2 cellular contexts compared by ENCODE assay signal in the genomic region with DNA sequence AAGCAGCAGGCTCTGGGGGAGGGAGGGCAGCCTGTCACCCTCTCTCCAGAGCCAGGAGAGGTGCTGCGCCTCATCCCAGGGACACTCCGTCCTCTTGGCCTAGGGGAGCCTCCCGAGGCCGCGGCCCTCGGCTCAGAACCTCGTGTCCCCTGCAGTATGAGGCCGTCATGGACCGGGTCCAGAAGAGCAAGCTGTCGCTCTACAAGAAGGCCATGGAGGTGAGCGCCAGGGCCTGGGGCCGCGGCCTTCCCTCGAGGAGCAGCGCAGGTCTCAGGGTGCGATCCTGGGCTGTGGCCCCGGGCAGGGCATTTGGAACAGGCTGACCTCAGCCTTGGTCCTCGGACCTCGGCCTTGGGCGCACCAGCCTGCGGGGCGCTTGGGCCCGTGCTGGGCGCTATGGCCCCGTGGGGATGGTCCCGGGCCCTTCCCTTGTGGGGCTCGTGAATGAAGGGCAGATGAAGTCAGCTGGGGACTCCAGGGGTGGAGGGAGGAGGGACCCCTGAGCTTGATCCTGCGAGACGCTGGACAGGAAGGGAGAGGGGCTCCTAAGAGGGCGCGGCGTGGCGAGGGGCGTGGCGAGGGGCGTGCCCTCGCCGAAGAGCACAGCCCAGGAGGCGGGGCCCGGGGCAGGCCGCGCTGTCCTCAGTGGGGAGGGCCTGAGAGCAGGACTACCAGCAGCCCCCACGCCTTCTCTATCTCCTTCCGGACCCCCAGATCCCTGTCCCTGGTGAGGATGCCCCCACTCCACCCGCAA.
TF ChIP-seq lines count a peak whose summit lies in the region.

No MANE protein-coding gene starts in this region.

TF ChIP-seq in SK-N-SH, 30 proteins besides CTCF, POLR2A, EP300 and RAD21 (continued from another document):
- TF ChIP-seq, protein P1, sequence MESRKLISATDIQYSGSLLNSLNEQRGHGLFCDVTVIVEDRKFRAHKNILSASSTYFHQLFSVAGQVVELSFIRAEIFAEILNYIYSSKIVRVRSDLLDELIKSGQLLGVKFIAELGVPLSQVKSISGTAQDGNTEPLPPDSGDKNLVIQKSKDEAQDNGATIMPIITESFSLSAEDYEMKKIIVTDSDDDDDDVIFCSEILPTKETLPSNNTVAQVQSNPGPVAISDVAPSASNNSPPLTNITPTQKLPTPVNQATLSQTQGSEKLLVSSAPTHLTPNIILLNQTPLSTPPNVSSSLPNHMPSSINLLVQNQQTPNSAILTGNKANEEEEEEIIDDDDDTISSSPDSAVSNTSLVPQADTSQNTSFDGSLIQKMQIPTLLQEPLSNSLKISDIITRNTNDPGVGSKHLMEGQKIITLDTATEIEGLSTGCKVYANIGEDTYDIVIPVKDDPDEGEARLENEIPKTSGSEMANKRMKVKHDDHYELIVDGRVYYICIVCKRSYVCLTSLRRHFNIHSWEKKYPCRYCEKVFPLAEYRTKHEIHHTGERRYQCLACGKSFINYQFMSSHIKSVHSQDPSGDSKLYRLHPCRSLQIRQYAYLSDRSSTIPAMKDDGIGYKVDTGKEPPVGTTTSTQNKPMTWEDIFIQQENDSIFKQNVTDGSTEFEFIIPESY (IDR thresholded peaks at IDR 0.05; ENCODE audit: borderline replicate concordance, low read depth), result no peak
- TF ChIP-seq MEF2A (IDR thresholded peaks at IDR 0.05; ENCODE audit: borderline replicate concordance, low read depth) (no peak), NRF1 (IDR thresholded peaks at IDR 0.05; ENCODE audit: low read depth, low read length) (no peak), RFX5 (IDR thresholded peaks at IDR 0.05; ENCODE audit: low read length) (no peak), MXI1 (IDR thresholded peaks at IDR 0.05; ENCODE audit: low read depth, low read length) (no peak), FOXJ3 (CRISPR knock-in tag; IDR thresholded peaks at IDR 0.05) (no peak), TCF12 (IDR thresholded peaks at IDR 0.05) (no peak), SMC3 (IDR thresholded peaks at IDR 0.05; ENCODE audit: low read depth, low read length) (no peak), USF2 (IDR thresholded peaks at IDR 0.05; ENCODE audit: borderline replicate concordance, low read depth, low read length) (no peak), FOSL2 (IDR thresholded peaks at IDR 0.05; ENCODE audit: borderline replicate concordance, low read depth) (no peak), JUND (IDR thresholded peaks at IDR 0.05) (no peak), EZH2phosphoT487 (IDR thresholded peaks at IDR 0.05; ENCODE audit: borderline replicate concordance, low read depth) (no peak), FOXM1 (IDR thresholded peaks at IDR 0.05; ENCODE audit: low read depth) (no peak)
- TF ChIP-seq, protein P2, sequence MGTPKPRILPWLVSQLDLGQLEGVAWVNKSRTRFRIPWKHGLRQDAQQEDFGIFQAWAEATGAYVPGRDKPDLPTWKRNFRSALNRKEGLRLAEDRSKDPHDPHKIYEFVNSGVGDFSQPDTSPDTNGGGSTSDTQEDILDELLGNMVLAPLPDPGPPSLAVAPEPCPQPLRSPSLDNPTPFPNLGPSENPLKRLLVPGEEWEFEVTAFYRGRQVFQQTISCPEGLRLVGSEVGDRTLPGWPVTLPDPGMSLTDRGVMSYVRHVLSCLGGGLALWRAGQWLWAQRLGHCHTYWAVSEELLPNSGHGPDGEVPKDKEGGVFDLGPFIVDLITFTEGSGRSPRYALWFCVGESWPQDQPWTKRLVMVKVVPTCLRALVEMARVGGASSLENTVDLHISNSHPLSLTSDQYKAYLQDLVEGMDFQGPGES (IDR thresholded peaks at IDR 0.05; ENCODE audit: low read depth, low read length), result no peak
- TF ChIP-seq, protein P3, sequence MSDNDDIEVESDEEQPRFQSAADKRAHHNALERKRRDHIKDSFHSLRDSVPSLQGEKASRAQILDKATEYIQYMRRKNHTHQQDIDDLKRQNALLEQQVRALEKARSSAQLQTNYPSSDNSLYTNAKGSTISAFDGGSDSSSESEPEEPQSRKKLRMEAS (IDR thresholded peaks at IDR 0.05; ENCODE audit: low read depth), result no peak

TF ChIP-seq in SK-N-SH treated with all-trans-retinoic acid at 6 μM for 48 hours, 23 proteins besides CTCF, POLR2A, EP300 and RAD21 (continued from another document):
- TF ChIP-seq, protein P4, sequence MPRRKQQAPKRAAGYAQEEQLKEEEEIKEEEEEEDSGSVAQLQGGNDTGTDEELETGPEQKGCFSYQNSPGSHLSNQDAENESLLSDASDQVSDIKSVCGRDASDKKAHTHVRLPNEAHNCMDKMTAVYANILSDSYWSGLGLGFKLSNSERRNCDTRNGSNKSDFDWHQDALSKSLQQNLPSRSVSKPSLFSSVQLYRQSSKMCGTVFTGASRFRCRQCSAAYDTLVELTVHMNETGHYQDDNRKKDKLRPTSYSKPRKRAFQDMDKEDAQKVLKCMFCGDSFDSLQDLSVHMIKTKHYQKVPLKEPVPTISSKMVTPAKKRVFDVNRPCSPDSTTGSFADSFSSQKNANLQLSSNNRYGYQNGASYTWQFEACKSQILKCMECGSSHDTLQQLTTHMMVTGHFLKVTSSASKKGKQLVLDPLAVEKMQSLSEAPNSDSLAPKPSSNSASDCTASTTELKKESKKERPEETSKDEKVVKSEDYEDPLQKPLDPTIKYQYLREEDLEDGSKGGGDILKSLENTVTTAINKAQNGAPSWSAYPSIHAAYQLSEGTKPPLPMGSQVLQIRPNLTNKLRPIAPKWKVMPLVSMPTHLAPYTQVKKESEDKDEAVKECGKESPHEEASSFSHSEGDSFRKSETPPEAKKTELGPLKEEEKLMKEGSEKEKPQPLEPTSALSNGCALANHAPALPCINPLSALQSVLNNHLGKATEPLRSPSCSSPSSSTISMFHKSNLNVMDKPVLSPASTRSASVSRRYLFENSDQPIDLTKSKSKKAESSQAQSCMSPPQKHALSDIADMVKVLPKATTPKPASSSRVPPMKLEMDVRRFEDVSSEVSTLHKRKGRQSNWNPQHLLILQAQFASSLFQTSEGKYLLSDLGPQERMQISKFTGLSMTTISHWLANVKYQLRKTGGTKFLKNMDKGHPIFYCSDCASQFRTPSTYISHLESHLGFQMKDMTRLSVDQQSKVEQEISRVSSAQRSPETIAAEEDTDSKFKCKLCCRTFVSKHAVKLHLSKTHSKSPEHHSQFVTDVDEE (CRISPR knock-in tag; IDR thresholded peaks at IDR 0.05), result no peak
- TF ChIP-seq SNAI2 (CRISPR knock-in tag; IDR thresholded peaks at IDR 0.05) (no peak), ZNF70 (CRISPR knock-in tag; IDR thresholded peaks at IDR 0.05) (no peak), TCF4 (CRISPR knock-in tag; IDR thresholded peaks at IDR 0.05; ENCODE audit: borderline replicate concordance) (no peak), ARNTL (CRISPR knock-in tag; IDR thresholded peaks at IDR 0.05; ENCODE audit: borderline replicate concordance, low read depth) (no peak), ESRRG (CRISPR knock-in tag; IDR thresholded peaks at IDR 0.05) (no peak), CSDC2 (CRISPR knock-in tag; IDR thresholded peaks at IDR 0.05) (no peak)
- TF ChIP-seq, protein P5, sequence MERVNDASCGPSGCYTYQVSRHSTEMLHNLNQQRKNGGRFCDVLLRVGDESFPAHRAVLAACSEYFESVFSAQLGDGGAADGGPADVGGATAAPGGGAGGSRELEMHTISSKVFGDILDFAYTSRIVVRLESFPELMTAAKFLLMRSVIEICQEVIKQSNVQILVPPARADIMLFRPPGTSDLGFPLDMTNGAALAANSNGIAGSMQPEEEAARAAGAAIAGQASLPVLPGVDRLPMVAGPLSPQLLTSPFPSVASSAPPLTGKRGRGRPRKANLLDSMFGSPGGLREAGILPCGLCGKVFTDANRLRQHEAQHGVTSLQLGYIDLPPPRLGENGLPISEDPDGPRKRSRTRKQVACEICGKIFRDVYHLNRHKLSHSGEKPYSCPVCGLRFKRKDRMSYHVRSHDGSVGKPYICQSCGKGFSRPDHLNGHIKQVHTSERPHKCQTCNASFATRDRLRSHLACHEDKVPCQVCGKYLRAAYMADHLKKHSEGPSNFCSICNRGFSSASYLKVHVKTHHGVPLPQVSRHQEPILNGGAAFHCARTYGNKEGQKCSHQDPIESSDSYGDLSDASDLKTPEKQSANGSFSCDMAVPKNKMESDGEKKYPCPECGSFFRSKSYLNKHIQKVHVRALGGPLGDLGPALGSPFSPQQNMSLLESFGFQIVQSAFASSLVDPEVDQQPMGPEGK (CRISPR knock-in tag; IDR thresholded peaks at IDR 0.05; ENCODE audit: borderline replicate concordance), result no peak
